In the genomic region with DNA sequence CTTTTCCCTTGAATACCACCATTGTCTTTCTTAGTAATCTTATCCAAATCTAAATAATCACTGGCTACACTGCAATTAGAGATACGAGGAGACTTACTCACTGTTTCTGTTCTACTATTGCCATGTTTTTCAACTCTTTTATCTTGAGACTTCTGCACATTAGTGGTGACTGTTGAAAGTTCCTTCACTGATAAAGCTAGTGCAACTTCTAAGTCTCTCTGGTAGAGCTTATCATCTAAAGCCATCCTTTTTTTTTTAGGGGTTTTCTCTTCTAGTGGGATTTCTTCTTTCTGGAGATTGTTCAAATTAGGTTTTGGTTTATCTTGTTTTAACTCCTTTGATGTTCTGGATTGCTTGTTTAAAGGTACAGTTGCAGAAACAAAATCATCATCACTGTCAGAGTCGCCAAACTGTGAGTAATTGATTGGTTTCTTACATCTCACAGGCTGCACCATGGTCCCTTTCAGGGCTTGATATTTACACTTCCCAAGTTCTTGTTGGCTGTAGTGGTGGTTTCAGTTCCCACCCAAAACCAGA, we compare ENCODE assay signal across 1 cellular context.
TF ChIP-seq lines count a peak whose summit lies in the region.

No MANE protein-coding gene starts in this region.

TF ChIP-seq in K562, 482 proteins besides CTCF, POLR2A, EP300 and RAD21 (continued from another document and continues in another):
- TF ChIP-seq, protein P1, sequence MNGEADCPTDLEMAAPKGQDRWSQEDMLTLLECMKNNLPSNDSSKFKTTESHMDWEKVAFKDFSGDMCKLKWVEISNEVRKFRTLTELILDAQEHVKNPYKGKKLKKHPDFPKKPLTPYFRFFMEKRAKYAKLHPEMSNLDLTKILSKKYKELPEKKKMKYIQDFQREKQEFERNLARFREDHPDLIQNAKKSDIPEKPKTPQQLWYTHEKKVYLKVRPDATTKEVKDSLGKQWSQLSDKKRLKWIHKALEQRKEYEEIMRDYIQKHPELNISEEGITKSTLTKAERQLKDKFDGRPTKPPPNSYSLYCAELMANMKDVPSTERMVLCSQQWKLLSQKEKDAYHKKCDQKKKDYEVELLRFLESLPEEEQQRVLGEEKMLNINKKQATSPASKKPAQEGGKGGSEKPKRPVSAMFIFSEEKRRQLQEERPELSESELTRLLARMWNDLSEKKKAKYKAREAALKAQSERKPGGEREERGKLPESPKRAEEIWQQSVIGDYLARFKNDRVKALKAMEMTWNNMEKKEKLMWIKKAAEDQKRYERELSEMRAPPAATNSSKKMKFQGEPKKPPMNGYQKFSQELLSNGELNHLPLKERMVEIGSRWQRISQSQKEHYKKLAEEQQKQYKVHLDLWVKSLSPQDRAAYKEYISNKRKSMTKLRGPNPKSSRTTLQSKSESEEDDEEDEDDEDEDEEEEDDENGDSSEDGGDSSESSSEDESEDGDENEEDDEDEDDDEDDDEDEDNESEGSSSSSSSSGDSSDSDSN (IDR thresholded peaks at IDR 0.05; ENCODE audit: borderline replicate concordance in 1 of 2, low read depth in 2 of 2, low read length in 2 of 2), result no peak
- TF ChIP-seq, protein P2, sequence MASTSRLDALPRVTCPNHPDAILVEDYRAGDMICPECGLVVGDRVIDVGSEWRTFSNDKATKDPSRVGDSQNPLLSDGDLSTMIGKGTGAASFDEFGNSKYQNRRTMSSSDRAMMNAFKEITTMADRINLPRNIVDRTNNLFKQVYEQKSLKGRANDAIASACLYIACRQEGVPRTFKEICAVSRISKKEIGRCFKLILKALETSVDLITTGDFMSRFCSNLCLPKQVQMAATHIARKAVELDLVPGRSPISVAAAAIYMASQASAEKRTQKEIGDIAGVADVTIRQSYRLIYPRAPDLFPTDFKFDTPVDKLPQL (IDR thresholded peaks at IDR 0.05; ENCODE audit: extremely low read depth, insufficient read length), result no peak
- TF ChIP-seq, protein P3, sequence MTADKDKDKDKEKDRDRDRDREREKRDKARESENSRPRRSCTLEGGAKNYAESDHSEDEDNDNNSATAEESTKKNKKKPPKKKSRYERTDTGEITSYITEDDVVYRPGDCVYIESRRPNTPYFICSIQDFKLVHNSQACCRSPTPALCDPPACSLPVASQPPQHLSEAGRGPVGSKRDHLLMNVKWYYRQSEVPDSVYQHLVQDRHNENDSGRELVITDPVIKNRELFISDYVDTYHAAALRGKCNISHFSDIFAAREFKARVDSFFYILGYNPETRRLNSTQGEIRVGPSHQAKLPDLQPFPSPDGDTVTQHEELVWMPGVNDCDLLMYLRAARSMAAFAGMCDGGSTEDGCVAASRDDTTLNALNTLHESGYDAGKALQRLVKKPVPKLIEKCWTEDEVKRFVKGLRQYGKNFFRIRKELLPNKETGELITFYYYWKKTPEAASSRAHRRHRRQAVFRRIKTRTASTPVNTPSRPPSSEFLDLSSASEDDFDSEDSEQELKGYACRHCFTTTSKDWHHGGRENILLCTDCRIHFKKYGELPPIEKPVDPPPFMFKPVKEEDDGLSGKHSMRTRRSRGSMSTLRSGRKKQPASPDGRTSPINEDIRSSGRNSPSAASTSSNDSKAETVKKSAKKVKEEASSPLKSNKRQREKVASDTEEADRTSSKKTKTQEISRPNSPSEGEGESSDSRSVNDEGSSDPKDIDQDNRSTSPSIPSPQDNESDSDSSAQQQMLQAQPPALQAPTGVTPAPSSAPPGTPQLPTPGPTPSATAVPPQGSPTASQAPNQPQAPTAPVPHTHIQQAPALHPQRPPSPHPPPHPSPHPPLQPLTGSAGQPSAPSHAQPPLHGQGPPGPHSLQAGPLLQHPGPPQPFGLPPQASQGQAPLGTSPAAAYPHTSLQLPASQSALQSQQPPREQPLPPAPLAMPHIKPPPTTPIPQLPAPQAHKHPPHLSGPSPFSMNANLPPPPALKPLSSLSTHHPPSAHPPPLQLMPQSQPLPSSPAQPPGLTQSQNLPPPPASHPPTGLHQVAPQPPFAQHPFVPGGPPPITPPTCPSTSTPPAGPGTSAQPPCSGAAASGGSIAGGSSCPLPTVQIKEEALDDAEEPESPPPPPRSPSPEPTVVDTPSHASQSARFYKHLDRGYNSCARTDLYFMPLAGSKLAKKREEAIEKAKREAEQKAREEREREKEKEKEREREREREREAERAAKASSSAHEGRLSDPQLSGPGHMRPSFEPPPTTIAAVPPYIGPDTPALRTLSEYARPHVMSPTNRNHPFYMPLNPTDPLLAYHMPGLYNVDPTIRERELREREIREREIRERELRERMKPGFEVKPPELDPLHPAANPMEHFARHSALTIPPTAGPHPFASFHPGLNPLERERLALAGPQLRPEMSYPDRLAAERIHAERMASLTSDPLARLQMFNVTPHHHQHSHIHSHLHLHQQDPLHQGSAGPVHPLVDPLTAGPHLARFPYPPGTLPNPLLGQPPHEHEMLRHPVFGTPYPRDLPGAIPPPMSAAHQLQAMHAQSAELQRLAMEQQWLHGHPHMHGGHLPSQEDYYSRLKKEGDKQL (CRISPR knock-in tag; IDR thresholded peaks at IDR 0.05; ENCODE audit: borderline replicate concordance), result no peak
- TF ChIP-seq ZNF707 (CRISPR knock-in tag; conservative IDR thresholded peaks at IDR 0.05), result no peak
- no peak for TF ChIP-seq ZNF239 (CRISPR knock-in tag; IDR thresholded peaks at IDR 0.05)
- no peak for TF ChIP-seq CCNT2 (IDR thresholded peaks at IDR 0.05; ENCODE audit: borderline replicate concordance, extremely low read depth, insufficient read length, low read depth, low read length)
- TF ChIP-seq PURB (CRISPR knock-in tag; IDR thresholded peaks at IDR 0.05; ENCODE audit: low read depth), result no peak
- peak; percentile 83 for TF ChIP-seq TCF3 (CRISPR knock-in tag; IDR thresholded peaks at IDR 0.05)
- TF ChIP-seq, protein P4, sequence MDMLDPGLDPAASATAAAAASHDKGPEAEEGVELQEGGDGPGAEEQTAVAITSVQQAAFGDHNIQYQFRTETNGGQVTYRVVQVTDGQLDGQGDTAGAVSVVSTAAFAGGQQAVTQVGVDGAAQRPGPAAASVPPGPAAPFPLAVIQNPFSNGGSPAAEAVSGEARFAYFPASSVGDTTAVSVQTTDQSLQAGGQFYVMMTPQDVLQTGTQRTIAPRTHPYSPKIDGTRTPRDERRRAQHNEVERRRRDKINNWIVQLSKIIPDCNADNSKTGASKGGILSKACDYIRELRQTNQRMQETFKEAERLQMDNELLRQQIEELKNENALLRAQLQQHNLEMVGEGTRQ (CRISPR knock-in tag; IDR thresholded peaks at IDR 0.05), result no peak
- TF ChIP-seq ZFP36 (IDR thresholded peaks at IDR 0.05; ENCODE audit: low read depth, low read length, partially characterized antibody), result no peak
- TF ChIP-seq ZNF24 (IDR thresholded peaks at IDR 0.05), result no peak
- TF ChIP-seq CREB1 (IDR thresholded peaks at IDR 0.05), result no peak
- TF ChIP-seq CREB1 (CRISPR knock-in tag; IDR thresholded peaks at IDR 0.05), result no peak
- TF ChIP-seq TAF7 (tag; IDR thresholded peaks at IDR 0.05), result no peak
- TF ChIP-seq, protein P5, sequence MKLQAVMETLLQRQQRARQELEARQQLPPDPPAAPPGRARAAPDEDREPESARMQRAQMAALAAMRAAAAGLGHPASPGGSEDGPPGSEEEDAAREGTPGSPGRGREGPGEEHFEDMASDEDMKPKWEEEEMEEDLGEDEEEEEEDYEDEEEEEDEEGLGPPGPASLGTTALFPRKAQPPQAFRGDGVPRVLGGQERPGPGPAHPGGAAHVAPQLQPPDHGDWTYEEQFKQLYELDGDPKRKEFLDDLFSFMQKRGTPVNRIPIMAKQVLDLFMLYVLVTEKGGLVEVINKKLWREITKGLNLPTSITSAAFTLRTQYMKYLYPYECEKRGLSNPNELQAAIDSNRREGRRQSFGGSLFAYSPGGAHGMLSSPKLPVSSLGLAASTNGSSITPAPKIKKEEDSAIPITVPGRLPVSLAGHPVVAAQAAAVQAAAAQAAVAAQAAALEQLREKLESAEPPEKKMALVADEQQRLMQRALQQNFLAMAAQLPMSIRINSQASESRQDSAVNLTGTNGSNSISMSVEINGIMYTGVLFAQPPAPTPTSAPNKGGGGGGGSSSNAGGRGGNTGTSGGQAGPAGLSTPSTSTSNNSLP (IDR thresholded peaks at IDR 0.05; ENCODE audit: borderline replicate concordance, low read depth, low read length), result peak; percentile 62; the same call in 1 of the 2 replicates
- no peak for TF ChIP-seq MXI1 (IDR thresholded peaks at IDR 0.05; ENCODE audit: low read depth, low read length)
- TF ChIP-seq, protein P6, sequence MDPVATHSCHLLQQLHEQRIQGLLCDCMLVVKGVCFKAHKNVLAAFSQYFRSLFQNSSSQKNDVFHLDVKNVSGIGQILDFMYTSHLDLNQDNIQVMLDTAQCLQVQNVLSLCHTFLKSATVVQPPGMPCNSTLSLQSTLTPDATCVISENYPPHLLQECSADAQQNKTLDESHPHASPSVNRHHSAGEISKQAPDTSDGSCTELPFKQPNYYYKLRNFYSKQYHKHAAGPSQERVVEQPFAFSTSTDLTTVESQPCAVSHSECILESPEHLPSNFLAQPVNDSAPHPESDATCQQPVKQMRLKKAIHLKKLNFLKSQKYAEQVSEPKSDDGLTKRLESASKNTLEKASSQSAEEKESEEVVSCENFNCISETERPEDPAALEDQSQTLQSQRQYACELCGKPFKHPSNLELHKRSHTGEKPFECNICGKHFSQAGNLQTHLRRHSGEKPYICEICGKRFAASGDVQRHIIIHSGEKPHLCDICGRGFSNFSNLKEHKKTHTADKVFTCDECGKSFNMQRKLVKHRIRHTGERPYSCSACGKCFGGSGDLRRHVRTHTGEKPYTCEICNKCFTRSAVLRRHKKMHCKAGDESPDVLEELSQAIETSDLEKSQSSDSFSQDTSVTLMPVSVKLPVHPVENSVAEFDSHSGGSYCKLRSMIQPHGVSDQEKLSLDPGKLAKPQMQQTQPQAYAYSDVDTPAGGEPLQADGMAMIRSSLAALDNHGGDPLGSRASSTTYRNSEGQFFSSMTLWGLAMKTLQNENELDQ (CRISPR knock-in tag; IDR thresholded peaks at IDR 0.05; ENCODE audit: borderline replicate concordance), result no peak
- TF ChIP-seq ZNF75A (CRISPR knock-in tag; IDR thresholded peaks at IDR 0.05), result no peak
- TF ChIP-seq, protein P7, sequence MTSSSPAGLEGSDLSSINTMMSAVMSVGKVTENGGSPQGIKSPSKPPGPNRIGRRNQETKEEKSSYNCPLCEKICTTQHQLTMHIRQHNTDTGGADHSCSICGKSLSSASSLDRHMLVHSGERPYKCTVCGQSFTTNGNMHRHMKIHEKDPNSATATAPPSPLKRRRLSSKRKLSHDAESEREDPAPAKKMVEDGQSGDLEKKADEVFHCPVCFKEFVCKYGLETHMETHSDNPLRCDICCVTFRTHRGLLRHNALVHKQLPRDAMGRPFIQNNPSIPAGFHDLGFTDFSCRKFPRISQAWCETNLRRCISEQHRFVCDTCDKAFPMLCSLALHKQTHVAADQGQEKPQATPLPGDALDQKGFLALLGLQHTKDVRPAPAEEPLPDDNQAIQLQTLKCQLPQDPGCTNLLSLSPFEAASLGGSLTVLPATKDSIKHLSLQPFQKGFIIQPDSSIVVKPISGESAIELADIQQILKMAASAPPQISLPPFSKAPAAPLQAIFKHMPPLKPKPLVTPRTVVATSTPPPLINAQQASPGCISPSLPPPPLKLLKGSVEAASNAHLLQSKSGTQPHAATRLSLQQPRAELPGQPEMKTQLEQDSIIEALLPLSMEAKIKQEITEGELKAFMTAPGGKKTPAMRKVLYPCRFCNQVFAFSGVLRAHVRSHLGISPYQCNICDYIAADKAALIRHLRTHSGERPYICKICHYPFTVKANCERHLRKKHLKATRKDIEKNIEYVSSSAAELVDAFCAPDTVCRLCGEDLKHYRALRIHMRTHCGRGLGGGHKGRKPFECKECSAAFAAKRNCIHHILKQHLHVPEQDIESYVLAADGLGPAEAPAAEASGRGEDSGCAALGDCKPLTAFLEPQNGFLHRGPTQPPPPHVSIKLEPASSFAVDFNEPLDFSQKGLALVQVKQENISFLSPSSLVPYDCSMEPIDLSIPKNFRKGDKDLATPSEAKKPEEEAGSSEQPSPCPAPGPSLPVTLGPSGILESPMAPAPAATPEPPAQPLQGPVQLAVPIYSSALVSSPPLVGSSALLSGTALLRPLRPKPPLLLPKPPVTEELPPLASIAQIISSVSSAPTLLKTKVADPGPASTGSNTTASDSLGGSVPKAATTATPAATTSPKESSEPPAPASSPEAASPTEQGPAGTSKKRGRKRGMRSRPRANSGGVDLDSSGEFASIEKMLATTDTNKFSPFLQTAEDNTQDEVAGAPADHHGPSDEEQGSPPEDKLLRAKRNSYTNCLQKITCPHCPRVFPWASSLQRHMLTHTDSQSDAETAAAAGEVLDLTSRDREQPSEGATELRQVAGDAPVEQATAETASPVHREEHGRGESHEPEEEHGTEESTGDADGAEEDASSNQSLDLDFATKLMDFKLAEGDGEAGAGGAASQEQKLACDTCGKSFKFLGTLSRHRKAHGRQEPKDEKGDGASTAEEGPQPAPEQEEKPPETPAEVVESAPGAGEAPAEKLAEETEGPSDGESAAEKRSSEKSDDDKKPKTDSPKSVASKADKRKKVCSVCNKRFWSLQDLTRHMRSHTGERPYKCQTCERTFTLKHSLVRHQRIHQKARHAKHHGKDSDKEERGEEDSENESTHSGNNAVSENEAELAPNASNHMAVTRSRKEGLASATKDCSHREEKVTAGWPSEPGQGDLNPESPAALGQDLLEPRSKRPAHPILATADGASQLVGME (CRISPR knock-in tag; IDR thresholded peaks at IDR 0.05), result no peak
- 0 out of 2 replicates have a peak, but pooled peaks have one; percentile 31 for TF ChIP-seq ZNF589 (CRISPR knock-in tag; IDR thresholded peaks at IDR 0.05; ENCODE audit: low read depth)
- TF ChIP-seq, protein P8, sequence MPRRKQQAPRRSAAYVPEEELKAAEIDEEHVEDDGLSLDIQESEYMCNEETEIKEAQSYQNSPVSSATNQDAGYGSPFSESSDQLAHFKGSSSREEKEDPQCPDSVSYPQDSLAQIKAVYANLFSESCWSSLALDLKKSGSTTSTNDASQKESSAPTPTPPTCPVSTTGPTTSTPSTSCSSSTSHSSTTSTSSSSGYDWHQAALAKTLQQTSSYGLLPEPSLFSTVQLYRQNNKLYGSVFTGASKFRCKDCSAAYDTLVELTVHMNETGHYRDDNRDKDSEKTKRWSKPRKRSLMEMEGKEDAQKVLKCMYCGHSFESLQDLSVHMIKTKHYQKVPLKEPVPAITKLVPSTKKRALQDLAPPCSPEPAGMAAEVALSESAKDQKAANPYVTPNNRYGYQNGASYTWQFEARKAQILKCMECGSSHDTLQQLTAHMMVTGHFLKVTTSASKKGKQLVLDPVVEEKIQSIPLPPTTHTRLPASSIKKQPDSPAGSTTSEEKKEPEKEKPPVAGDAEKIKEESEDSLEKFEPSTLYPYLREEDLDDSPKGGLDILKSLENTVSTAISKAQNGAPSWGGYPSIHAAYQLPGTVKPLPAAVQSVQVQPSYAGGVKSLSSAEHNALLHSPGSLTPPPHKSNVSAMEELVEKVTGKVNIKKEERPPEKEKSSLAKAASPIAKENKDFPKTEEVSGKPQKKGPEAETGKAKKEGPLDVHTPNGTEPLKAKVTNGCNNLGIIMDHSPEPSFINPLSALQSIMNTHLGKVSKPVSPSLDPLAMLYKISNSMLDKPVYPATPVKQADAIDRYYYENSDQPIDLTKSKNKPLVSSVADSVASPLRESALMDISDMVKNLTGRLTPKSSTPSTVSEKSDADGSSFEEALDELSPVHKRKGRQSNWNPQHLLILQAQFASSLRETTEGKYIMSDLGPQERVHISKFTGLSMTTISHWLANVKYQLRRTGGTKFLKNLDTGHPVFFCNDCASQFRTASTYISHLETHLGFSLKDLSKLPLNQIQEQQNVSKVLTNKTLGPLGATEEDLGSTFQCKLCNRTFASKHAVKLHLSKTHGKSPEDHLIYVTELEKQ (CRISPR knock-in tag; IDR thresholded peaks at IDR 0.05), result no peak
- TF ChIP-seq NFYB (IDR thresholded peaks at IDR 0.05; ENCODE audit: extremely low read depth, insufficient read length), result no peak
- no peak for TF ChIP-seq L3MBTL2 (IDR thresholded peaks at IDR 0.05)
- TF ChIP-seq BMI1 (IDR thresholded peaks at IDR 0.05; ENCODE audit: low read length), result no peak
- TF ChIP-seq ZNF282 (CRISPR knock-in tag; IDR thresholded peaks at IDR 0.05), result no peak
- TF ChIP-seq EWSR1 (IDR thresholded peaks at IDR 0.05; ENCODE audit: borderline replicate concordance, low read depth, partially characterized antibody), result no peak
- TF ChIP-seq KAT8 (IDR thresholded peaks at IDR 0.05; ENCODE audit: low read depth), result no peak
- peak; percentile 30; the same call in 1 of the 2 replicates for TF ChIP-seq JUND (IDR thresholded peaks at IDR 0.05; ENCODE audit: borderline replicate concordance, low read depth, low read length)
- TF ChIP-seq JUND (tag; IDR thresholded peaks at IDR 0.05; ENCODE audit: borderline replicate concordance, low read depth, low read length), result peak; percentile 31; the same call in 1 of the 3 replicates
- no peak for TF ChIP-seq SMAD2 (IDR thresholded peaks at IDR 0.05; ENCODE audit: low read depth, low read length)
